In genomic region chr6:155267411-155267810, GRCh38 we compare ENCODE assay signal across 31 cellular contexts. TPM values are rescaled to one million over a fixed set of nuclear protein-coding genes. Genes with fewer than 3 reads are reported as not detected.
"Had no signal": no experiment of that assay in that cellular context is flagged by ENCODE, and none has a peak within 500 bp of the region (broad histone marks: within the 10 kb centered on the region; RNA-seq: fewer than 3 reads in every experiment).

No MANE protein-coding gene starts in this region.

- H3K9me3 ChIP-seq: body of pancreas, heart right ventricle, left lung, vagina had no signal

- H3K27ac ChIP-seq: body of pancreas, cardiac muscle cell, left lung, neural progenitor cell, vagina, VCaP had no signal

- H3K4me3 Mint-ChIP-seq: activated naive CD8-positive, alpha-beta T cell treated with anti-CD3 and anti-CD28 coated beads, Interleukin-2, amount 50 U/mL, for 24 hours; immature natural killer cell; mesothelial cell of epicardium; naive thymus-derived CD8-positive, alpha-beta T cell; neural progenitor cell; stimulated activated naive B cell treated with anti-CD40 and anti-IgM and Interleukin-4, amounts not matched to agents 10 μg/mL and 1 μg/mL and 100 μg/mL, for 72 hours; T-cell; T-helper 2 cell treated with Interferon-gamma antibody and Interleukin-4, amounts not matched to agents 5 μg/mL and 100 μg/mL, for 36 hours had no signal

- H3K27me3 Mint-ChIP-seq: activated naive CD8-positive, alpha-beta T cell treated with anti-CD3 and anti-CD28 coated beads, Interleukin-2, amount 50 U/mL, for 24 hours; naive thymus-derived CD8-positive, alpha-beta T cell; stimulated activated naive B cell treated with anti-CD40 and anti-IgM and Interleukin-4, amounts not matched to agents 10 μg/mL and 1 μg/mL and 100 μg/mL, for 72 hours; T-cell had no signal

- DNase-seq: activated CD4-positive, alpha-beta T cell treated with anti-CD3 and anti-CD28 coated beads for 1 hour; activated CD8-positive, alpha-beta memory T cell treated with anti-CD3 and anti-CD28 coated beads, Interleukin-2, amount 50 U/mL, for 48 hours; activated effector memory CD4-positive, alpha-beta T cell treated with Interleukin-2 at 50 U/mL for 16 hours; activated naive CD4-positive, alpha-beta T cell treated with anti-CD3 and anti-CD28 coated beads, Interleukin-2, amount 50 U/mL, for 16 hours; activated naive CD8-positive, alpha-beta T cell treated with anti-CD3 and anti-CD28 coated beads, Interleukin-2, amount 50 U/mL, for 24 hours; activated T-cell treated with anti-CD3 and anti-CD28 coated beads, Interleukin-2, amount 50 U/mL, for 48 hours; anterior cingulate cortex; body of pancreas; heart right ventricle; left lung; posterior cingulate gyrus; stimulated activated CD4-positive, alpha-beta T cell treated with anti-CD3 and anti-CD28 coated beads, Interleukin-15, amount 100 ng/mL, for 24 hours; stimulated activated naive B cell treated with anti-CD40 and anti-IgM and Interleukin-4, amounts not matched to agents 10 μg/mL and 1 μg/mL and 100 μg/mL, for 72 hours had no signal

- H3K27ac Mint-ChIP-seq: activated naive CD8-positive, alpha-beta T cell treated with anti-CD3 and anti-CD28 coated beads, Interleukin-2, amount 50 U/mL, for 24 hours; mesothelial cell of epicardium; neural progenitor cell; stimulated activated naive B cell treated with anti-CD40 and anti-IgM and Interleukin-4, amounts not matched to agents 10 μg/mL and 1 μg/mL and 100 μg/mL, for 72 hours; T-helper 2 cell treated with Interferon-gamma antibody and Interleukin-4, amounts not matched to agents 5 μg/mL and 100 μg/mL, for 36 hours had no signal

- H3K9me3 Mint-ChIP-seq: activated naive CD8-positive, alpha-beta T cell treated with anti-CD3 and anti-CD28 coated beads, Interleukin-2, amount 50 U/mL, for 24 hours; immature natural killer cell; mesothelial cell of epicardium; naive thymus-derived CD8-positive, alpha-beta T cell; neural progenitor cell; stimulated activated naive B cell treated with anti-CD40 and anti-IgM and Interleukin-4, amounts not matched to agents 10 μg/mL and 1 μg/mL and 100 μg/mL, for 72 hours; T-cell; T-helper 2 cell treated with Interferon-gamma antibody and Interleukin-4, amounts not matched to agents 5 μg/mL and 100 μg/mL, for 36 hours had no signal

- ATAC-seq: body of pancreas, sciatic nerve had no signal

- H3K36me3 ChIP-seq: neural progenitor cell, vagina had no signal

- H3K27me3 ChIP-seq: body of pancreas, heart right ventricle, left lung, neural progenitor cell, vagina had no signal

- H3K4me1 ChIP-seq: body of pancreas, left lung had no signal

- H3K4me3 ChIP-seq: body of pancreas, cardiac muscle cell, heart right ventricle, left lung, neural progenitor cell, vagina had no signal

RNA-seq across cellular contexts. Expression of gene CLDN20, which starts 3.6 kb away (rescaled TPM):
- total RNA-seq: activated CD8-positive, alpha-beta memory T cell treated with anti-CD3 and anti-CD28 coated beads for 36 hours; body of pancreas; cardiac muscle cell; chondrocyte; heart right ventricle; kidney epithelial cell; left lung; lung microvascular endothelial cell; mesothelial cell of epicardium; naive thymus-derived CD8-positive, alpha-beta T cell; omental fat pad; renal cortical epithelial cell; T-cell; temporal lobe; vagina had no signal
- polyA plus RNA-seq: heart right ventricle; immature natural killer cell; naive thymus-derived CD8-positive, alpha-beta T cell; small intestine had no signal
